Comparison of ENCODE assay signal across 18 cellular contexts in the genomic region with DNA sequence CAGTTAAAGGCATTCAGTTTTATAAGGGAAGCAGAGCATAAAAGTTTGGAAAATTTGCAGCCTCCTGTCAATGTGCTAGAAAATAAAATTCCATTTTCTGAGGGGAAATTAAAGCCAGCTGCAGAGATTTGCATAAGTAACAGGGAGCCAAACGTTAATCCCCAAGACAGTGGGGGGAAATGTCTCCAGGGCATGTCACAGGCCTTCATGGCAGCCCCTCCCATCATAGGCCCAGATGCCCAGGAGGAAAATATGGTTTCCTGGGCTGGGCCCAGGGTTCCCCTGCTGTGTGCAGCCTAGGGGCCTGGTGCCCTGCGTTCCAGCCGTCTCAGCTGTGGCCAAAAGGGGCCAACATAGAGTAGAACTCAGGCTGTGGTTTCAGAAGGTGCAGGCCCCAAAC. TPM values are rescaled to one million over a fixed set of nuclear protein-coding genes. Genes with fewer than 3 reads are reported as not detected.
DNase-seq lines count a peak whose midpoint lies in the region; ATAC-seq and TF ChIP-seq lines count a peak whose summit lies in the region.
"Had no signal": no experiment of that assay in that cellular context is flagged by ENCODE, and none has a peak within 500 bp of the region (broad histone marks: within the 10 kb centered on the region; RNA-seq: fewer than 3 reads in every experiment).

No MANE protein-coding gene starts in this region.

- ATAC-seq in GM23338 (peak; percentile 24), naive B cell (ENCODE audit: low read depth in 2 of 2) (no peak), GM21717 (IDR thresholded peaks at IDR 0.05; ENCODE audit: unreplicated experiment) (no peak)
- ATAC-seq: esophagus mucosa, left cardiac atrium had no signal

- H3K27me3 Mint-ChIP-seq in GM23338 (ENCODE audit: insufficient read depth, low read depth, poor library complexity), result peaks cover 2% of the 10 kb centered on the region
- H3K27me3 Mint-ChIP-seq in naive B cell, result no peaks in the 10 kb centered on the region

- no peak overlapping the region for H3K27ac ChIP-seq in GM23338 (ENCODE audit: low read depth)
- H3K27ac ChIP-seq: 22Rv1, WERI-Rb-1 had no signal

- no peak overlapping the region for H3K9ac ChIP-seq in adipocyte (ENCODE audit: low read length)

- H3K4me1 ChIP-seq in GM23338 (ENCODE audit: insufficient read depth) (peaks cover 69% of the 10 kb centered on the region), adipocyte (ENCODE audit: control insufficient read depth, insufficient read depth, low read length) (peaks cover 39% of the 10 kb centered on the region)

- 0 out of 3 replicates have a peak overlapping the region, but pooled peaks have one; percentile 28 for H3K4me3 Mint-ChIP-seq in GM23338
- H3K4me3 Mint-ChIP-seq in naive B cell, result peak overlapping the region in 3 of 8 donors; percentile 15 to 30 (median 17)

- H2AFZ ChIP-seq in GM23338, result no peak overlapping the region

- H3K4me3 ChIP-seq in GM23338 (no peak overlapping the region), adipocyte (ENCODE audit: low read length) (no peak overlapping the region)

- H3K27me3 ChIP-seq in GM23338 (ENCODE audit: insufficient read depth) (no peaks in the 10 kb centered on the region), adipocyte (replicated peaks; ENCODE audit: control insufficient read depth, insufficient read depth, low read length) (no peaks in the 10 kb centered on the region)

- no peak overlapping the region for H3K27ac Mint-ChIP-seq in GM23338
- H3K27ac Mint-ChIP-seq in naive B cell, result peak overlapping the region in 5 of 6 donors; percentile 14 to 85 (median 33)

- H3K36me3 Mint-ChIP-seq in GM23338 (ENCODE audit: low read depth), result peaks cover 40% of the 10 kb centered on the region
- H3K36me3 Mint-ChIP-seq in naive B cell, result peaks cover 0 to 6% of the 10 kb centered on the region in 2 donors

- H4K20me1 ChIP-seq in GM23338 (replicated peaks; ENCODE audit: insufficient read depth), result peaks cover 96% of the 10 kb centered on the region

- DNase-seq in NCI-H524 (lab: John Stamatoyannopoulos, UW), result peak; percentile 4 to 44
- no peak for DNase-seq in NCI-H524 treated with DMSO at 0.1 percent for 48 hours (lab: John Stamatoyannopoulos, UW)
- DNase-seq in GM23338 (ENCODE audit: low spot score), result no peak
- peak; percentile 74 for DNase-seq in adipocyte (ENCODE audit: low read depth)
- no peak for DNase-seq in naive B cell
- no peak for DNase-seq in NCI-H1092 (lab: John Stamatoyannopoulos, UW)
- no peak for DNase-seq in NCI-H1048 (lab: John Stamatoyannopoulos, UW)
- DNase-seq: Caco-2; left cardiac atrium; MV-4-11; NCI-H2171 treated with DMSO at 0.1 percent for 48 hours; retina; stimulated activated CD4-positive, alpha-beta T cell treated with anti-CD3 and anti-CD28 coated beads, Interleukin-2, amount 100 ng/mL, for 24 hours; WERI-Rb-1 had no signal

- H3K9me2 ChIP-seq in GM23338 (ENCODE audit: insufficient read depth), result no peaks in the 10 kb centered on the region

- H3K9me3 Mint-ChIP-seq in GM23338 (no peaks in the 10 kb centered on the region), naive B cell (no peaks in the 10 kb centered on the region)

- H3F3A ChIP-seq in GM23338 (replicated peaks; ENCODE audit: low read depth), result peaks cover 5% of the 10 kb centered on the region; the same call in 1 of the 2 replicates

- H3K4me2 ChIP-seq in GM23338, result peak overlapping the region; percentile 39

- H3K4me1 Mint-ChIP-seq in GM23338 (peaks cover 64% of the 10 kb centered on the region), naive B cell (peaks cover 61 to 91% (median 70%) of the 10 kb centered on the region in 3 donors)

- peaks cover 100% of the 10 kb centered on the region for H3K79me2 ChIP-seq in GM23338 (replicated peaks; ENCODE audit: insufficient read depth)

- no peak for TF ChIP-seq CTCF in GM23338 (conservative IDR thresholded peaks at IDR 0.05; ENCODE audit: low read depth in 2 of 2)

- peaks cover 5% of the 10 kb centered on the region; the same call in 1 of the 2 replicates for H3K36me3 ChIP-seq in GM23338 (ENCODE audit: insufficient read depth)
- no peaks in the 10 kb centered on the region for H3K36me3 ChIP-seq in adipocyte (ENCODE audit: control insufficient read depth, insufficient read depth, low read length, severe bottlenecking)

- H3K9me3 ChIP-seq in adipocyte (ENCODE audit: control insufficient read depth, low read length), result no peaks in the 10 kb centered on the region
- H3K9me3 ChIP-seq: Caco-2 had no signal

TF ChIP-seq in GM23338, 12 proteins besides CTCF, POLR2A, EP300 and RAD21:
- TF ChIP-seq ETS1 (IDR thresholded peaks at IDR 0.05), result no peak
- no peak for TF ChIP-seq POLR2AphosphoS5 (IDR thresholded peaks at IDR 0.05; ENCODE audit: low read depth)
- TF ChIP-seq REST (IDR thresholded peaks at IDR 0.05; ENCODE audit: unreplicated experiment), result no peak
- TF ChIP-seq NANOG (IDR thresholded peaks at IDR 0.05; ENCODE audit: borderline replicate concordance), result no peak
- TF ChIP-seq STAT1 (IDR thresholded peaks at IDR 0.05; ENCODE audit: unreplicated experiment), result no peak
- TF ChIP-seq JUNB (IDR thresholded peaks at IDR 0.05; ENCODE audit: unreplicated experiment), result no peak

RNA-seq across cellular contexts. Expression of gene RNF4, which starts 9.3 kb away (rescaled TPM):
- total RNA-seq in GM23338 (2014; rRNA removed; shearing (Covaris generic)), result 77.2 and 87.5 TPM in 2 replicates
- 42.5 and 47.7 TPM in 2 replicates for polyA plus RNA-seq in GM23338 (2016; fragmentation: Nextera tagmentation; extraction: Ambion mirVana)
- 10 to 100 TPM; 48.9 to 87.9 (median 64.8) TPM for polyA plus RNA-seq in naive B cell (ENCODE audit: low read depth in 6 of 6)

RNA-seq across cellular contexts. Expression of gene FAM193A, which starts 58.2 kb away (rescaled TPM):
- total RNA-seq in GM23338 (2014; rRNA removed; shearing (Covaris generic)), result 20.8 and 22.9 TPM in 2 replicates
- polyA plus RNA-seq in GM23338 (2016; fragmentation: Nextera tagmentation; extraction: Ambion mirVana), result 8.5 and 12.0 TPM in 2 replicates
- polyA plus RNA-seq in naive B cell (ENCODE audit: low read depth in 6 of 6), result 1 to 10 TPM; 1.5 to 5.9 (median 2.2) TPM

RNA-seq across cellular contexts. Expression of gene CFAP99, which starts 59.5 kb away (rescaled TPM):
- not detected in 2 replicates for total RNA-seq in GM23338 (2014; rRNA removed; shearing (Covaris generic))
- polyA plus RNA-seq in GM23338 (2016; fragmentation: Nextera tagmentation; extraction: Ambion mirVana) (not detected in 2 replicates), naive B cell (ENCODE audit: low read depth in 6 of 6) (not detected)
- total RNA-seq: Caco-2, left cardiac atrium, ureter had no signal

RNA-seq across cellular contexts. Expression of gene ZFYVE28, which starts 59.8 kb away (rescaled TPM):
- 4.6 and 8.7 TPM in 2 replicates for total RNA-seq in GM23338 (2014; rRNA removed; shearing (Covaris generic))
- polyA plus RNA-seq in GM23338 (2016; fragmentation: Nextera tagmentation; extraction: Ambion mirVana) (1.8 and 2.6 TPM in 2 replicates), naive B cell (ENCODE audit: low read depth in 6 of 6) (1 to 10 TPM in 4 of 6 donors, under 1 TPM in 2; 0.71 to 2.9 (median 1.4) TPM)

Comparison
In these comparisons a context has a peak if more than half of its experiments do, and no peak if none do; other contexts are left out.
1. DNase-seq: peak in NCI-H524 (2 of 2) and adipocyte (single experiment); none in NCI-H524 treated with DMSO at 0.1 percent for 48 hours (single experiment), GM23338 (single experiment), naive B cell (single experiment), NCI-H1092 (single experiment) and NCI-H1048 (single experiment).